9 cellular contexts compared by ENCODE assay signal in genomic region chr17:64091116-64091515, GRCh38. TPM values are rescaled to one million over a fixed set of nuclear protein-coding genes. Genes with fewer than 3 reads are reported as not detected.
DNase-seq lines count a peak whose midpoint lies in the region; ATAC-seq, FAIRE-seq and TF ChIP-seq lines count a peak whose summit lies in the region.
"Had no signal": no experiment of that assay in that cellular context is flagged by ENCODE, and none has a peak within 500 bp of the region (broad histone marks: within the 10 kb centered on the region; RNA-seq: fewer than 3 reads in every experiment).

No MANE protein-coding gene starts in this region.

- H3K79me2 ChIP-seq in GM12878 (ENCODE audit: control insufficient read depth, insufficient read depth, low read length): no peaks in the 10 kb centered on the region; the same call in none of the 2 replicates

- BruUV-seq in GM12878 (replicated peaks; lab: Mats Ljungman, UMichigan): no TSS peak

- no peaks in the 10 kb centered on the region for H3K9me3 ChIP-seq in CD8-positive, alpha-beta memory T cell (ENCODE audit: low read length)
- no peaks in the 10 kb centered on the region for H3K9me3 ChIP-seq in GM12878 (replicated peaks; ENCODE audit: control insufficient read depth, insufficient read depth, low read length)
- H3K9me3 ChIP-seq in sigmoid colon: no peaks in the 10 kb centered on the region

- H3K4me1 Mint-ChIP-seq in CD8-positive, alpha-beta memory T cell: peaks cover 72 to 86% (median 77%) of the 10 kb centered on the region in 3 donors

- peak overlapping the region; percentile 5; the same call in 1 of the 2 replicates for H3K9ac ChIP-seq in GM12878 (ENCODE audit: control insufficient read depth, insufficient read depth, low read length)

- no peaks in the 10 kb centered on the region for H3K9me3 Mint-ChIP-seq in CD8-positive, alpha-beta memory T cell

- no peak overlapping the region for H3K27ac ChIP-seq in CD8-positive, alpha-beta memory T cell (ENCODE audit: low read depth, low read length)
- H3K27ac ChIP-seq in GM12878 (ENCODE audit: control insufficient read depth, insufficient read depth) (peak overlapping the region; percentile 54), sigmoid colon (no peak overlapping the region)

- peak overlapping the region; percentile 26 to 76 (median 70) for H3K4me3 Mint-ChIP-seq in CD8-positive, alpha-beta memory T cell

- H3K27me3 ChIP-seq in CD8-positive, alpha-beta memory T cell (ENCODE audit: insufficient read depth, low read length, poor library complexity, severe bottlenecking): no peaks in the 10 kb centered on the region
- no peaks in the 10 kb centered on the region for H3K27me3 ChIP-seq in GM12878 (replicated peaks in 1 of 2; ENCODE audit: control insufficient read depth in 2 of 2, insufficient read depth in 2 of 2, low read length in 1 of 2)
- H3K27me3 ChIP-seq in sigmoid colon: no peaks in the 10 kb centered on the region

- peak; percentile 57 for FAIRE-seq in GM12878 (lab: Jason Lieb, UNC)

- peaks cover 19 to 49% (median 23%) of the 10 kb centered on the region in 3 donors for H3K36me3 Mint-ChIP-seq in CD8-positive, alpha-beta memory T cell

- TF ChIP-seq RAD21 in GM12878 (IDR thresholded peaks at IDR 0.05; ENCODE audit: insufficient read depth, low read depth, low read length): no peak

- H3K27ac Mint-ChIP-seq in CD8-positive, alpha-beta memory T cell: peak overlapping the region; percentile 39 to 94 (median 92)

- no peak overlapping the region for H2AFZ ChIP-seq in GM12878 (ENCODE audit: control insufficient read depth, low read depth, low read length)

- POLR2A ChIA-PET in CD8-positive, alpha-beta memory T cell (lab: Charles Lee): interaction anchor here (0.7 kb wide), 1 partner anchor 38 kb away, joined by 3 read pairs; no protein-coding TSS in a partner anchor
- POLR2A ChIA-PET in GM12878 (lab: Charles Lee): interaction anchor here (0.7 to 1.0 kb wide), 2 partner anchors 30 to 394 kb away, joined by 3 to 8 read pairs; no protein-coding TSS in a partner anchor

- H3K4me1 ChIP-seq in CD8-positive, alpha-beta memory T cell (ENCODE audit: insufficient read depth, low read length): peaks cover 44% of the 10 kb centered on the region
- H3K4me1 ChIP-seq in GM12878 (ENCODE audit: control insufficient read depth, insufficient read depth, low read length): peaks cover 42% of the 10 kb centered on the region
- no peaks in the 10 kb centered on the region for H3K4me1 ChIP-seq in sigmoid colon

- in situ Hi-C loops in GM12878 (cut with MboI): no loop called here

- no peaks in the 10 kb centered on the region for H3K27me3 Mint-ChIP-seq in CD8-positive, alpha-beta memory T cell

- 0 out of 2 replicates have a peak, but pooled peaks have one; percentile 11 for TF ChIP-seq POLR2A in GM12878 (IDR thresholded peaks at IDR 0.05; ENCODE audit: low read depth, low read length)
- TF ChIP-seq POLR2A in sigmoid colon (IDR thresholded peaks at IDR 0.05): no peak

- TF ChIP-seq CTCF in GM12878 (IDR thresholded peaks at IDR 0.05 in 2 of 3, conservative IDR thresholded peaks at IDR 0.05 in 1 of 3; ENCODE audit: control insufficient read depth in 2 of 3, extremely low read depth in 1 of 3, insufficient read depth in 1 of 3, low read depth in 3 of 3, low read length in 3 of 3) (no peak), sigmoid colon (IDR thresholded peaks at IDR 0.05) (no peak)

- no peaks in the 10 kb centered on the region for H3K36me3 ChIP-seq in CD8-positive, alpha-beta memory T cell (ENCODE audit: insufficient read depth, low read length)
- H3K36me3 ChIP-seq in GM12878 (ENCODE audit: control insufficient read depth in 2 of 2, insufficient read depth in 2 of 2, low read length in 1 of 2): peaks cover 0 to 5% of the 10 kb centered on the region in 2 experiments; a peak in 1 of 4 replicates
- H3K36me3 ChIP-seq in sigmoid colon: peaks cover 0 to 3% (median 0%) of the 10 kb centered on the region in 4 donors

- ATAC-seq in GM19035 (IDR thresholded peaks at IDR 0.05; ENCODE audit: unreplicated experiment) (peak; percentile 73), HG03460 (IDR thresholded peaks at IDR 0.05; ENCODE audit: unreplicated experiment) (peak; percentile 62), GM12878 (peak; percentile 90), Right ventricle myocardium superior (ENCODE audit: poor library complexity) (no peak)

- no peak for DNase-seq in CD8-positive, alpha-beta memory T cell
- DNase-seq in GM12878 (ENCODE audit: low read depth, low spot score): peak; percentile 57
- no peak for DNase-seq in Right ventricle myocardium superior
- no peak for DNase-seq in epidermal melanocyte (ENCODE audit: insufficient read length, low spot score)
- DNase-seq in sigmoid colon: no peak
- no peak for DNase-seq in HK-2 (ENCODE audit: unreplicated experiment)
- DNase-seq: cerebellar nuclear complex had no signal

- 1% methylated on average over 3 of the region's 3 CpGs for WGBS in GM12878 (ENCODE audit: insufficient coverage, insufficient replicate concordance, low lambda C conversion rate, missing lambda C conversion rate)
- WGBS in sigmoid colon, 2 donors: 83 to 84% methylated on average over 3 of the region's 3 CpGs

- CTCF ChIA-PET in CD8-positive, alpha-beta memory T cell (lab: Charles Lee): no interaction called here
- CTCF ChIA-PET in GM12878 (lab: Yijun Ruan, JAX): interaction anchor here (1.5 to 1.6 kb wide), 2 partner anchors 15 to 43 kb away, joined by 3 to 5 read pairs; no protein-coding TSS in a partner anchor

- H3K4me2 ChIP-seq in GM12878 (ENCODE audit: control insufficient read depth, insufficient read depth): peak overlapping the region; percentile 48

- SMC1A ChIA-PET in GM12878 (lab: Charles Lee; ENCODE audit: uncharacterized antibody, unreplicated experiment): interaction anchor here (1.9 to 4.2 kb wide), 2 partner anchors 16 to 43 kb away, joined by 6 to 23 read pairs; no protein-coding TSS in a partner anchor

- no peaks in the 10 kb centered on the region for H4K20me1 ChIP-seq in GM12878 (ENCODE audit: control insufficient read depth, insufficient read depth)

- H3K4me3 ChIP-seq in CD8-positive, alpha-beta memory T cell (ENCODE audit: low read length): no peak overlapping the region
- H3K4me3 ChIP-seq in GM12878 (peak overlapping the region; percentile 9; the same call in 1 of the 2 replicates), sigmoid colon (no peak overlapping the region)

- RAD21 ChIA-PET in GM12878 (lab: Charles Lee; ENCODE audit: unreplicated experiment): no interaction called here

- TF ChIP-seq EP300 in GM12878 (IDR thresholded peaks at IDR 0.05; ENCODE audit: borderline replicate concordance in 1 of 2, control insufficient read depth in 1 of 2, low read depth in 2 of 2, low read length in 2 of 2): no peak
- TF ChIP-seq EP300 in sigmoid colon (IDR thresholded peaks at IDR 0.05): no peak

- intact Hi-C loops in GM12878 (cut with micrococcal nuclease; ENCODE audit: unreplicated experiment) (no loop called here), Right ventricle myocardium superior (cut with DNase I) (no loop called here), sigmoid colon (cut with DNase I) (no loop called here)

RNA-seq across cellular contexts. Expression of gene ERN1, which starts 38.8 kb away (rescaled TPM):
- total RNA-seq in CD8-positive, alpha-beta memory T cell: 10 to 100 TPM; 24.7 to 25.5 TPM
- polyA plus RNA-seq in CD8-positive, alpha-beta memory T cell: 92.1 TPM
- total RNA-seq in GM12878 (2013; cell fraction: nucleolus; rRNA removed): 60.0 and 65.4 TPM in 2 replicates
- total RNA-seq in GM12878 (2014; rRNA removed) (7.5 and 10.8 TPM in 2 replicates), GM12878 (2014; rRNA removed; fragmentation: Illumina TruSeq; extraction: Trizol) (6.4 and 7.6 TPM in 2 replicates), GM12878 (2021) (16.8 and 17.1 TPM in 2 replicates), Right ventricle myocardium superior (6.7 TPM), sigmoid colon (1 to 10 TPM; 7.1 to 9.4 (median 8.2) TPM)
- polyA plus RNA-seq in GM12878 (2011; ENCODE audit: low read depth): 11.6 TPM
- polyA plus RNA-seq in GM12878 (2011; rRNA removed) (6.4 and 7.3 TPM in 2 replicates), GM12878 (2014; fragmentation: Illumina TruSeq; extraction: Trizol) (6.5 and 6.7 TPM in 2 replicates), GM12878 (2014; fragmentation: Nextera tagmentation; extraction: Ambion mirVana) (1 to 10 TPM; 2.6 to 3.4 TPM), GM12878 (2014; rRNA removed) (7.7 and 10.7 TPM in 2 replicates), GM12878 (2016; fragmentation: Nextera tagmentation; extraction: Ambion mirVana) (10 to 100 TPM; 17.9 to 19.2 TPM), sigmoid colon (1 to 10 TPM; 1.2 to 8.3 (median 1.6) TPM)
- 5.5 and 5.6 TPM in 2 replicates for polyA plus RNA-seq in GM12878 (2011; cell fraction: cytosol; rRNA removed)
- 14.1 and 15.5 TPM in 2 replicates for polyA plus RNA-seq in GM12878 (2011; cell fraction: nucleus; rRNA removed)
- polyA plus RNA-seq in GM12878 (2012): 9.2 and 15.8 TPM in 2 replicates
- 10.5 and 16.0 TPM in 2 replicates for polyA minus RNA-seq in GM12878 (2011; rRNA and poly(A)+ RNA removed)
- polyA minus RNA-seq in GM12878 (2011; cell fraction: cytosol; rRNA and poly(A)+ RNA removed): 2.0 and 3.5 TPM in 2 replicates
- 10.5 and 17.7 TPM in 2 replicates for polyA minus RNA-seq in GM12878 (2011; cell fraction: nucleus; rRNA and poly(A)+ RNA removed)
